Comparison of ENCODE assay signal across 16 cellular contexts in the genomic region with DNA sequence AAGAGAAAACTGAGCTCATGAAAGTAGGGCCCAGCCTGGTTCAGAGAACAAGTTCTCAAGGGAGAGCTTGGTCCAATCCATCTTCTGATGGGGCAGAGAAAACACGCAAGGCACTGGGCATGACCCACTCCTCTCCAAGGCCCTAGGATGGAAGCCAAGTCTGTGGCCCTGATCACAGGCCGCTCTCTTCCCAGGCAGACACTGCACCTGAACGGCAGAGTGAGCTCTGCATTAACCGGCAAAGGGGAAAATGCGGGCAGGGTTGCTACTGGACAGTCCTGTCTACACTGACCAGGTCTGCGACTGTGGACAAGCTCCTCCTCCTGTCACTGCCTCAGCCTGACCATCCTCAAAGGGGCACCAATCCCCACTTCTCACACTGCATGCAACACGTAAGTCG.
"Had no signal": no experiment of that assay in that cellular context is flagged by ENCODE, and none has a peak within 500 bp of the region (broad histone marks: within the 10 kb centered on the region; RNA-seq: fewer than 3 reads in every experiment).

No MANE protein-coding gene starts in this region.

- H3K27ac ChIP-seq: esophagus squamous epithelium, ovary, stomach, thoracic aorta, uterus had no signal

- H3K9me3 ChIP-seq: esophagus squamous epithelium, ovary, stomach, thoracic aorta, uterus had no signal

- H3K4me3 Mint-ChIP-seq: memory B cell; nephron progenitor cell; T-helper 2 cell treated with Interferon-gamma antibody and Interleukin-4, amounts not matched to agents 5 μg/mL and 100 μg/mL, for 36 hours had no signal

- H3K36me3 ChIP-seq: ovary, uterus had no signal

- DNase-seq: activated CD4-positive, alpha-beta T cell treated with anti-CD3 and anti-CD28 coated beads, Interleukin-2, amount 50 U/mL, for 4 hours; esophagus squamous epithelium; foreskin fibroblast; head of caudate nucleus; nephron progenitor cell; ovary; stimulated activated CD4-positive, alpha-beta T cell treated with anti-CD3 and anti-CD28 coated beads, Interleukin-4, amount 100 ng/mL, for 1 hour; stimulated activated CD8-positive, alpha-beta memory T cell treated with anti-CD3 and anti-CD28 coated beads, Interleukin-4, amount 100 ng/mL, for 48 hours; stomach; uterus had no signal

- H3K27me3 Mint-ChIP-seq: memory B cell had no signal

- FAIRE-seq: colon, islet of Langerhans had no signal

- H3K9me3 Mint-ChIP-seq: memory B cell; nephron progenitor cell; T-helper 2 cell treated with Interferon-gamma antibody and Interleukin-4, amounts not matched to agents 5 μg/mL and 100 μg/mL, for 36 hours had no signal

- H3K27ac Mint-ChIP-seq: memory B cell; nephron progenitor cell; T-helper 2 cell treated with Interferon-gamma antibody and Interleukin-4, amounts not matched to agents 5 μg/mL and 100 μg/mL, for 36 hours had no signal

- ATAC-seq: left lobe of liver had no signal

- H3K27me3 ChIP-seq: esophagus squamous epithelium, ovary, stomach, uterus had no signal

- H3K4me3 ChIP-seq: esophagus squamous epithelium, ovary, stomach, thoracic aorta, uterus had no signal

- H3K4me1 ChIP-seq: uterus had no signal
